ENCODE assay signal across 11 cellular contexts in the genomic region with DNA sequence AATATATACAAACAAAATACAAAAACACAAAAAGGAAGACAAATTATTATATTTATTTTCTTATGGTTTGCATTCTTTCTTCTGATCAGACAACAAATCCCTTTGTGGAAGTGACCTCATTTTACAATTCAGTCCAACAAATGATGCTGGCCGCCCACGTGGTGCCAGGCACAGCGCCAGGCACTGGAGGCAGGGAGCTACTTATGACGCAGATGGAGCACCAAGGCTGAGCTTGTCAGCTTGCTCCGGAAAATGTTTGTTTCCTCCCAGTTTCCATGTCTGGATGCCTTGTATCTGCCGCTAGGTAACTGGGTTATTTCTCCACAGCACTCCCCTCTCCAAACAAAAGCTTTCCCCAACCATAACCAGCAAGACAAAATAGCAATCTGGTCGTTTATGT. TPM values are rescaled to one million over a fixed set of nuclear protein-coding genes. Genes with fewer than 3 reads are reported as not detected.
DNase-seq lines count a peak whose midpoint lies in the region; ATAC-seq and TF ChIP-seq lines count a peak whose summit lies in the region.
"Had no signal": no experiment of that assay in that cellular context is flagged by ENCODE, and none has a peak within 500 bp of the region (broad histone marks: within the 10 kb centered on the region; RNA-seq: fewer than 3 reads in every experiment).

No MANE protein-coding gene starts in this region.

- H2AFZ ChIP-seq in smooth muscle cell (ENCODE audit: low read depth), result no peak overlapping the region

- H3K27me3 ChIP-seq in smooth muscle cell (ENCODE audit: low read depth), result peaks cover 16% of the 10 kb centered on the region

- intact Hi-C loops in Right ventricle myocardium inferior (cut with DNase I), result loop anchor here (2.0 kb wide), 1 partner anchor 19 kb away; no protein-coding TSS in a partner anchor

- no peaks in the 10 kb centered on the region for H3K36me3 ChIP-seq in smooth muscle cell (ENCODE audit: low read depth)
- H3K36me3 ChIP-seq: cardiac muscle cell had no signal

- H3K9me3 ChIP-seq in smooth muscle cell (replicated peaks; ENCODE audit: low read depth), result no peaks in the 10 kb centered on the region

- no peak overlapping the region for H3K4me2 ChIP-seq in smooth muscle cell

- H3K4me1 ChIP-seq in smooth muscle cell (ENCODE audit: low read depth), result no peaks in the 10 kb centered on the region

- WGBS in smooth muscle cell (ENCODE audit: low lambda C conversion rate), result 71% methylated on average over 7 of the region's 7 CpGs

- ATAC-seq in Right ventricle myocardium inferior, result peak; percentile 88
- ATAC-seq in GM19455 (IDR thresholded peaks at IDR 0.05; ENCODE audit: unreplicated experiment), result no peak
- ATAC-seq: activated CD4-positive, CD25-positive, alpha-beta regulatory T cell treated with anti-CD3 and anti-CD28 coated beads, Interleukin-2, amount 50 U/mL, for 24 hours had no signal

- no peaks in the 10 kb centered on the region for H4K20me1 ChIP-seq in smooth muscle cell (ENCODE audit: low read depth)

- no peak for TF ChIP-seq CTCF in smooth muscle cell (IDR thresholded peaks at IDR 0.05; ENCODE audit: borderline replicate concordance, insufficient read depth, poor library complexity, severe bottlenecking)

- H3K27ac ChIP-seq in smooth muscle cell (ENCODE audit: low read depth), result no peak overlapping the region
- H3K27ac ChIP-seq: cardiac muscle cell had no signal

- H3F3A ChIP-seq in smooth muscle cell (ENCODE audit: low read depth), result no peaks in the 10 kb centered on the region

- peak; percentile 50 for DNase-seq in Daoy (ENCODE audit: low read depth)
- DNase-seq in amygdala (lab: John Stamatoyannopoulos, UW), result peak in 44 of 56 donors; percentile 11 to 78 (median 41)
- peak; percentile 88 for DNase-seq in Right ventricle myocardium inferior (ENCODE audit: missing footprints)
- DNase-seq in pulmonary artery endothelial cell (ENCODE audit: low read depth, low spot score), result peak; percentile 98
- no peak for DNase-seq in smooth muscle cell (lab: John Stamatoyannopoulos, UW; ENCODE audit: unreplicated experiment)
- no peak for DNase-seq in NCI-H526 treated with DMSO at 0.1 percent for 48 hours (lab: John Stamatoyannopoulos, UW)
- DNase-seq in D341Med (ENCODE audit: low spot score), result no peak
- DNase-seq: NCI-H345 had no signal

- no peak overlapping the region for H3K4me3 ChIP-seq in smooth muscle cell
- H3K4me3 ChIP-seq: cardiac muscle cell had no signal

- H3K9ac ChIP-seq in smooth muscle cell (ENCODE audit: low read depth), result no peak overlapping the region

- H3K79me2 ChIP-seq in smooth muscle cell (ENCODE audit: low read depth), result no peaks in the 10 kb centered on the region

RNA-seq across cellular contexts. Expression of gene CD34, which starts 30.7 kb away (rescaled TPM):
- total RNA-seq in Daoy (2014; rRNA removed; shearing (Covaris generic)), result not detected in 2 replicates
- total RNA-seq in Right ventricle myocardium inferior (84.8 TPM), pulmonary artery endothelial cell (16.9 and 26.1 TPM in 2 replicates), smooth muscle cell (not detected in 2 replicates)
- polyA plus RNA-seq in smooth muscle cell, result not detected in 2 replicates

Comparison
In these comparisons a context has a peak if more than half of its experiments do, and no peak if none do; other contexts are left out.
1. DNase-seq: peak in Daoy (single experiment), amygdala (44 of 56), Right ventricle myocardium inferior (single experiment) and pulmonary artery endothelial cell (single experiment); none in smooth muscle cell (single experiment), NCI-H526 treated with DMSO at 0.1 percent for 48 hours (single experiment) and D341Med (single experiment).
2. RNA of gene CD34, which starts 30.7 kb away (total RNA-seq): 84.8 TPM in Right ventricle myocardium inferior (single experiment) and 16.9 to 26.1 TPM in pulmonary artery endothelial cell; not detected in Daoy and not detected in smooth muscle cell; every median in the first group is over 10 times any median in the second.